In the genomic region with DNA sequence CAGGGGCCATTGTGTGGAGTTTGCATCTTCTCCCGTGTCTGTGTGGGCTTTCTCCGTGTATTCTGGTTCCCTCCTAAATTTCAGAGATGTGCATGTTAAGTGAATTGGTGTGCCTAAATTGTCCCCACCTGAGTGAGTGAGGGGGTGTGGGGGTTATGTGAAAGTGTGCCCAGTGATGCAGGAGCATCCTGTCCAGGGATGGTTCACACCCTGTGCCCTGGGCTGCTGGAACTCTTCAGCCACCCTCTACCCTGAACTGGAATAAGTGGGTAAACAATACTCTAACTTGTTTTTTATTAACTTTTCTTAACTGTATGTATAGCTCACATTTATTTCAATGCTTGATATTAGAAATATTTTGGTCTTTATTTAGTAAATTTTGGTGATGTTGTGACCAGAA, we compare ENCODE assay signal across 1 cellular context.
TF ChIP-seq lines count a peak whose summit lies in the region.

No MANE protein-coding gene starts in this region.

TF ChIP-seq in IMR-90, 13 proteins besides CTCF, POLR2A, EP300 and RAD21:
- TF ChIP-seq MAZ (IDR thresholded peaks at IDR 0.05; ENCODE audit: borderline replicate concordance, low read depth, low read length), result no peak
